ENCODE assay signal across 14 cellular contexts in the genomic region with DNA sequence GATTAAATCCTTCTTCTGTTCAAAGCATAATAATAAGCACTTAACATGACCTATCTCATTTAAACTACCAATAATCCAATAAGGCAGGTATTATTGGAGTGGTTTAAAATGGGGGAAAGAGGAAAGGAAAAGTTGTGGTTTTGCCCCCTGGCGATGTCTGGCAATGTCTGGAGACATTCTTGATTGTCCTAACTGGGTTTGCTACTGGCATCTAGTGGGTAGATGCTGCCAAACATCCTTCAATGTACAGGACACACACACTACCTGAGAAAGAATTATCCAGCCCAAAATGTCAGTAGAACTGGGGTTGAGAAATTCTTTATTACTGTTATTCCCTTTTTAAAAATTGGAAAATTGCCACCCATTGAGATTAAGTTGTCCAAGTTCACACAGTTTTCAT.
"Had no signal": no experiment of that assay in that cellular context is flagged by ENCODE, and none has a peak within 500 bp of the region (broad histone marks: within the 10 kb centered on the region; RNA-seq: fewer than 3 reads in every experiment).

No MANE protein-coding gene starts in this region.

- H3K27ac ChIP-seq: esophagus squamous epithelium, tibial artery had no signal

- H3K36me3 ChIP-seq: esophagus squamous epithelium, tibial artery had no signal

- H3K4me3 Mint-ChIP-seq: activated CD4-positive, alpha-beta T cell treated with anti-CD3 and anti-CD28 coated beads for 36 hours; activated naive CD8-positive, alpha-beta T cell; WTC11 had no signal

- H3K36me3 Mint-ChIP-seq: activated naive CD8-positive, alpha-beta T cell; WTC11 had no signal

- DNase-seq: activated CD4-positive, alpha-beta T cell treated with anti-CD3 and anti-CD28 coated beads for 36 hours; activated CD4-positive, alpha-beta T cell treated with anti-CD3 and anti-CD28 coated beads, Interleukin-2, amount 50 U/mL, for 48 hours; effector CD4-positive, alpha-beta T cell; esophagus squamous epithelium; left ventricle myocardium superior; retina; stimulated activated CD4-positive, alpha-beta T cell treated with anti-CD3 and anti-CD28 coated beads, Interleukin-12 subunit alpha, Interleukin-12 subunit beta, amount 100 ng/mL, for 4 hours; stimulated activated CD4-positive, alpha-beta T cell treated with anti-CD3 and anti-CD28 coated beads, Interleukin-1b, Interleukin-23, amount 100 ng/mL, for 48 hours; stimulated activated CD8-positive, alpha-beta memory T cell treated with anti-CD3 and anti-CD28 coated beads, Interleukin-4, amount 100 ng/mL, for 48 hours; stimulated activated naive CD8-positive, alpha-beta T cell treated with anti-CD3 and anti-CD28 coated beads, Interleukin-15, Interleukin-2, amounts not matched to agents 100 U/mL and 50 U/mL, for 24 hours; substantia nigra; tibial artery had no signal

- H3K4me3 ChIP-seq: esophagus squamous epithelium, tibial artery had no signal

- H3K27ac Mint-ChIP-seq: activated CD4-positive, alpha-beta T cell treated with anti-CD3 and anti-CD28 coated beads for 36 hours; activated naive CD8-positive, alpha-beta T cell; WTC11 had no signal

- H3K4me1 Mint-ChIP-seq: activated CD4-positive, alpha-beta T cell treated with anti-CD3 and anti-CD28 coated beads for 36 hours had no signal

- H3K9me3 ChIP-seq: esophagus squamous epithelium, tibial artery had no signal

- ATAC-seq: activated CD4-positive, alpha-beta T cell treated with anti-CD3 and anti-CD28 coated beads for 36 hours; left ventricle myocardium superior; stimulated activated naive CD8-positive, alpha-beta T cell treated with anti-CD3 and anti-CD28 coated beads, Interleukin-15, Interleukin-2, amounts not matched to agents 100 U/mL and 50 U/mL, for 24 hours; WTC11 had no signal

- H3K4me1 ChIP-seq: esophagus squamous epithelium, tibial artery had no signal
